Comparison of ENCODE assay signal across 17 cellular contexts in genomic region chr15:23033979-23034378, GRCh38.
"Had no signal": no experiment of that assay in that cellular context is flagged by ENCODE, and none has a peak within 500 bp of the region (broad histone marks: within the 10 kb centered on the region; RNA-seq: fewer than 3 reads in every experiment).

No MANE protein-coding gene starts in this region.

- DNase-seq: cortex of kidney; dorsolateral prefrontal cortex; effector CD8-positive, alpha-beta T cell; heart left ventricle; hippocampal formation; mammary epithelial cell; mucosa of descending colon; naive thymus-derived CD8-positive, alpha-beta T cell; spleen; stimulated activated CD4-positive, alpha-beta T cell treated with anti-CD3 and anti-CD28 coated beads, Interleukin-15, amount 100 ng/mL, for 24 hours; stimulated activated CD4-positive, alpha-beta T cell treated with anti-CD3 and anti-CD28 coated beads, Interleukin-1b, Interleukin-23, amount 100 ng/mL, for 48 hours; stimulated activated CD4-positive, alpha-beta T cell treated with anti-CD3 and anti-CD28 coated beads, Interleukin-4, amount 100 ng/mL, for 24 hours; stimulated activated naive B cell treated with anti-CD40 and anti-IgM and Interleukin-4, amounts not matched to agents 10 μg/mL and 1 μg/mL and 100 μg/mL, for 72 hours; stimulated activated naive CD8-positive, alpha-beta T cell treated with anti-CD3 and anti-CD28 coated beads, Interleukin-15, amount 100 ng/mL, for 72 hours; transverse colon had no signal

- H3K27me3 Mint-ChIP-seq: naive thymus-derived CD8-positive, alpha-beta T cell; stimulated activated naive B cell treated with anti-CD40 and anti-IgM and Interleukin-4, amounts not matched to agents 10 μg/mL and 1 μg/mL and 100 μg/mL, for 72 hours; stimulated activated naive CD8-positive, alpha-beta T cell treated with anti-CD3 and anti-CD28 coated beads, Interleukin-15, amount 100 ng/mL, for 72 hours had no signal

- H3K9me3 Mint-ChIP-seq: naive thymus-derived CD8-positive, alpha-beta T cell; stimulated activated naive B cell treated with anti-CD40 and anti-IgM and Interleukin-4, amounts not matched to agents 10 μg/mL and 1 μg/mL and 100 μg/mL, for 72 hours; stimulated activated naive CD8-positive, alpha-beta T cell treated with anti-CD3 and anti-CD28 coated beads, Interleukin-15, amount 100 ng/mL, for 72 hours had no signal

- H3K27ac Mint-ChIP-seq: naive thymus-derived CD8-positive, alpha-beta T cell; stimulated activated naive B cell treated with anti-CD40 and anti-IgM and Interleukin-4, amounts not matched to agents 10 μg/mL and 1 μg/mL and 100 μg/mL, for 72 hours; stimulated activated naive CD8-positive, alpha-beta T cell treated with anti-CD3 and anti-CD28 coated beads, Interleukin-15, amount 100 ng/mL, for 72 hours had no signal

- H3K4me3 Mint-ChIP-seq: stimulated activated naive B cell treated with anti-CD40 and anti-IgM and Interleukin-4, amounts not matched to agents 10 μg/mL and 1 μg/mL and 100 μg/mL, for 72 hours; stimulated activated naive CD8-positive, alpha-beta T cell treated with anti-CD3 and anti-CD28 coated beads, Interleukin-15, amount 100 ng/mL, for 72 hours had no signal

- ATAC-seq: heart left ventricle; mucosa of descending colon; naive thymus-derived CD8-positive, alpha-beta T cell; sciatic nerve; stimulated activated naive B cell treated with anti-CD40 and anti-IgM and Interleukin-4, amounts not matched to agents 10 μg/mL and 1 μg/mL and 100 μg/mL, for 72 hours; stimulated activated naive CD8-positive, alpha-beta T cell treated with anti-CD3 and anti-CD28 coated beads, Interleukin-15, amount 100 ng/mL, for 72 hours had no signal

- H3K4me3 ChIP-seq: dorsolateral prefrontal cortex, heart left ventricle, mucosa of descending colon, spleen, thoracic aorta, transverse colon had no signal
